In the genomic region with DNA sequence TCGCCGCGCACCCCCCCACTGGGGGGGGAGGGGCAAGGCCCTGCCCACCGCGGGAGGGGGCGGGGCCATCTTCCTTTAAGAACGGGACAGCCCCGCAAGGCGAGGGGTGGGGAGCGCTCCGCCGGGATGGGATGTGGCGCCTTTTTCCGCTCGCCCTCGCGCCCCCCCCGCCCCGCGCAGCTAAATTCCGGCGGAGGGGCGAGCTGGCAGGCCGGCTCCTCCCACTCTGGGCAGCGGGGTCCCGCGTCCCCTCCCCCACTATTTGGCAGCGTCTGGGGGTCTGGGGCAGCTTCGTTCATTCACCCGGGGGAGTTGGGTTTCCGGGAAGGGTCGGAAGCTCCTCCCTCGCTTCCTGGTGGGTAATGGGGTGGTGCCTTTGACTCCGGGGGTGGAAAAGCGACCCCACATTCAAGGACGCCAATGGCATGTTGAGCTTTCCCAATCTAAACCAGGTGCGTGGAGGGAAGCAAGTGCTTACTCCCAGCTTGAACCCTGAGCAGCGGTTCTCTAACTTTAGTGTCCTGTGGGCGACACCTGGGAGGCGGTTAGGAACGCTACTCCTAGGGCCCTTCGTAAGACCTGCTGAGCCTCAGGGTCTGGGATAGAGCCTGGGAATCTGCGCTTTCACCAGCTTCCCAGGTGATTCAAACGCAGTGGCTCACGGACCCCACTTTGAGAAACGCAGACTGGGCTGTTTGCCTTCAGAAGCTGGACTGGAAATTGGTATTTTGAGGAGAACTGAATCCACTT, we compare ENCODE assay signal across 1 cellular context.
TF ChIP-seq lines count a peak whose summit lies in the region.

No MANE protein-coding gene starts in this region.

TF ChIP-seq in HepG2, 621 proteins besides CTCF, POLR2A, EP300 and RAD21 (continued from another document and continues in another):
- TF ChIP-seq, protein P1, sequence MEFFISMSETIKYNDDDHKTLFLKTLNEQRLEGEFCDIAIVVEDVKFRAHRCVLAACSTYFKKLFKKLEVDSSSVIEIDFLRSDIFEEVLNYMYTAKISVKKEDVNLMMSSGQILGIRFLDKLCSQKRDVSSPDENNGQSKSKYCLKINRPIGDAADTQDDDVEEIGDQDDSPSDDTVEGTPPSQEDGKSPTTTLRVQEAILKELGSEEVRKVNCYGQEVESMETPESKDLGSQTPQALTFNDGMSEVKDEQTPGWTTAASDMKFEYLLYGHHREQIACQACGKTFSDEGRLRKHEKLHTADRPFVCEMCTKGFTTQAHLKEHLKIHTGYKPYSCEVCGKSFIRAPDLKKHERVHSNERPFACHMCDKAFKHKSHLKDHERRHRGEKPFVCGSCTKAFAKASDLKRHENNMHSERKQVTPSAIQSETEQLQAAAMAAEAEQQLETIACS (CRISPR knock-in tag; IDR thresholded peaks at IDR 0.05) = no peak; the same call in 1 of the 2 replicates
- TF ChIP-seq, protein P2, sequence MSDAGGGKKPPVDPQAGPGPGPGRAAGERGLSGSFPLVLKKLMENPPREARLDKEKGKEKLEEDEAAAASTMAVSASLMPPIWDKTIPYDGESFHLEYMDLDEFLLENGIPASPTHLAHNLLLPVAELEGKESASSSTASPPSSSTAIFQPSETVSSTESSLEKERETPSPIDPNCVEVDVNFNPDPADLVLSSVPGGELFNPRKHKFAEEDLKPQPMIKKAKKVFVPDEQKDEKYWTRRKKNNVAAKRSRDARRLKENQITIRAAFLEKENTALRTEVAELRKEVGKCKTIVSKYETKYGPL (CRISPR knock-in tag; IDR thresholded peaks at IDR 0.05) = no peak; the same call in 1 of the 2 replicates
- TF ChIP-seq ZNF839 (CRISPR knock-in tag; IDR thresholded peaks at IDR 0.05; ENCODE audit: borderline replicate concordance) (peak; percentile 81; the same call in 1 of the 2 replicates), ZNF619 (CRISPR knock-in tag; IDR thresholded peaks at IDR 0.05) (peak; percentile 67), SP2 (CRISPR knock-in tag; IDR thresholded peaks at IDR 0.05) (no peak), LCORL (IDR thresholded peaks at IDR 0.05) (no peak), LCORL (CRISPR knock-in tag; IDR thresholded peaks at IDR 0.05) (peak; percentile 52), TMF1 (CRISPR knock-in tag; IDR thresholded peaks at IDR 0.05; ENCODE audit: low read depth) (no peak), RFXAP (CRISPR knock-in tag; IDR thresholded peaks at IDR 0.05; ENCODE audit: borderline replicate concordance) (0 out of 2 replicates have a peak, but pooled peaks have one; percentile 43), FIP1L1 (IDR thresholded peaks at IDR 0.05; ENCODE audit: borderline replicate concordance, insufficient read depth, low read depth, low read length) (peak; percentile 82; the same call in 1 of the 2 replicates), ZNF776 (CRISPR knock-in tag; IDR thresholded peaks at IDR 0.05) (no peak), PRMT3 (CRISPR knock-in tag; IDR thresholded peaks at IDR 0.05; ENCODE audit: borderline replicate concordance, low read depth) (no peak), PITX1 (CRISPR knock-in tag; IDR thresholded peaks at IDR 0.05) (peak; percentile 78; the same call in 1 of the 2 replicates), ZNF546 (CRISPR knock-in tag; conservative IDR thresholded peaks at IDR 0.05) (0 out of 2 replicates have a peak, but pooled peaks have one; percentile 19), ZFYVE20 (CRISPR knock-in tag; IDR thresholded peaks at IDR 0.05; ENCODE audit: borderline replicate concordance, low read depth) (no peak), ARNTL (CRISPR knock-in tag; IDR thresholded peaks at IDR 0.05) (peak; percentile 57; the same call in 1 of the 2 replicates), ZNF891 (CRISPR knock-in tag; IDR thresholded peaks at IDR 0.05) (peak; percentile 74), MTF1 (CRISPR knock-in tag; IDR thresholded peaks at IDR 0.05) (peak; percentile 19; the same call in 1 of the 2 replicates), ZNF431 (CRISPR knock-in tag; IDR thresholded peaks at IDR 0.05; ENCODE audit: borderline replicate concordance, low read depth) (no peak), MIER3 (CRISPR knock-in tag; IDR thresholded peaks at IDR 0.05; ENCODE audit: borderline replicate concordance) (0 out of 2 replicates have a peak, but pooled peaks have one; percentile 38), ATF1 (CRISPR knock-in tag; IDR thresholded peaks at IDR 0.05) (no peak), MYNN (CRISPR knock-in tag; IDR thresholded peaks at IDR 0.05; ENCODE audit: low read depth) (no peak), PHF20 (CRISPR knock-in tag; IDR thresholded peaks at IDR 0.05) (no peak), ZNF530 (CRISPR knock-in tag; IDR thresholded peaks at IDR 0.05; ENCODE audit: low read depth) (no peak; the same call in 1 of the 2 replicates), ZNF547 (CRISPR knock-in tag; IDR thresholded peaks at IDR 0.05) (peak; percentile 93), CCAR2 (optimal IDR thresholded peaks at IDR 0.05; ENCODE audit: low read depth, low read length) (no peak), ZNF160 (CRISPR knock-in tag; IDR thresholded peaks at IDR 0.05) (no peak), SKI (IDR thresholded peaks at IDR 0.05; ENCODE audit: partially characterized antibody) (peak; percentile 27), CBX1 (IDR thresholded peaks at IDR 0.05; ENCODE audit: low read depth) (no peak)
- TF ChIP-seq, protein P3, sequence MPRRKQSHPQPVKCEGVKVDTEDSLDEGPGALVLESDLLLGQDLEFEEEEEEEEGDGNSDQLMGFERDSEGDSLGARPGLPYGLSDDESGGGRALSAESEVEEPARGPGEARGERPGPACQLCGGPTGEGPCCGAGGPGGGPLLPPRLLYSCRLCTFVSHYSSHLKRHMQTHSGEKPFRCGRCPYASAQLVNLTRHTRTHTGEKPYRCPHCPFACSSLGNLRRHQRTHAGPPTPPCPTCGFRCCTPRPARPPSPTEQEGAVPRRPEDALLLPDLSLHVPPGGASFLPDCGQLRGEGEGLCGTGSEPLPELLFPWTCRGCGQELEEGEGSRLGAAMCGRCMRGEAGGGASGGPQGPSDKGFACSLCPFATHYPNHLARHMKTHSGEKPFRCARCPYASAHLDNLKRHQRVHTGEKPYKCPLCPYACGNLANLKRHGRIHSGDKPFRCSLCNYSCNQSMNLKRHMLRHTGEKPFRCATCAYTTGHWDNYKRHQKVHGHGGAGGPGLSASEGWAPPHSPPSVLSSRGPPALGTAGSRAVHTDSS (CRISPR knock-in tag; conservative IDR thresholded peaks at IDR 0.05) = no peak; the same call in 1 of the 2 replicates
- TF ChIP-seq, protein P4, sequence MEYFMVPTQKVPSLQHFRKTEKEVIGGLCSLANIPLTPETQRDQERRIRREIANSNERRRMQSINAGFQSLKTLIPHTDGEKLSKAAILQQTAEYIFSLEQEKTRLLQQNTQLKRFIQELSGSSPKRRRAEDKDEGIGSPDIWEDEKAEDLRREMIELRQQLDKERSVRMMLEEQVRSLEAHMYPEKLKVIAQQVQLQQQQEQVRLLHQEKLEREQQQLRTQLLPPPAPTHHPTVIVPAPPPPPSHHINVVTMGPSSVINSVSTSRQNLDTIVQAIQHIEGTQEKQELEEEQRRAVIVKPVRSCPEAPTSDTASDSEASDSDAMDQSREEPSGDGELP (IDR thresholded peaks at IDR 0.05; ENCODE audit: borderline replicate concordance, low read depth) = peak; percentile 26; the same call in 1 of the 2 replicates
- TF ChIP-seq, protein P5, sequence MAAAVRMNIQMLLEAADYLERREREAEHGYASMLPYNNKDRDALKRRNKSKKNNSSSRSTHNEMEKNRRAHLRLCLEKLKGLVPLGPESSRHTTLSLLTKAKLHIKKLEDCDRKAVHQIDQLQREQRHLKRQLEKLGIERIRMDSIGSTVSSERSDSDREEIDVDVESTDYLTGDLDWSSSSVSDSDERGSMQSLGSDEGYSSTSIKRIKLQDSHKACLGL (CRISPR knock-in tag; IDR thresholded peaks at IDR 0.05) = no peak
- TF ChIP-seq, protein P6, sequence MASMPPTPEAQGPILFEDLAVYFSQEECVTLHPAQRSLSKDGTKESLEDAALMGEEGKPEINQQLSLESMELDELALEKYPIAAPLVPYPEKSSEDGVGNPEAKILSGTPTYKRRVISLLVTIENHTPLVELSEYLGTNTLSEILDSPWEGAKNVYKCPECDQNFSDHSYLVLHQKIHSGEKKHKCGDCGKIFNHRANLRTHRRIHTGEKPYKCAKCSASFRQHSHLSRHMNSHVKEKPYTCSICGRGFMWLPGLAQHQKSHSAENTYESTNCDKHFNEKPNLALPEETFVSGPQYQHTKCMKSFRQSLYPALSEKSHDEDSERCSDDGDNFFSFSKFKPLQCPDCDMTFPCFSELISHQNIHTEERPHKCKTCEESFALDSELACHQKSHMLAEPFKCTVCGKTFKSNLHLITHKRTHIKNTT (CRISPR knock-in tag; IDR thresholded peaks at IDR 0.05) = no peak
- TF ChIP-seq, protein P7, sequence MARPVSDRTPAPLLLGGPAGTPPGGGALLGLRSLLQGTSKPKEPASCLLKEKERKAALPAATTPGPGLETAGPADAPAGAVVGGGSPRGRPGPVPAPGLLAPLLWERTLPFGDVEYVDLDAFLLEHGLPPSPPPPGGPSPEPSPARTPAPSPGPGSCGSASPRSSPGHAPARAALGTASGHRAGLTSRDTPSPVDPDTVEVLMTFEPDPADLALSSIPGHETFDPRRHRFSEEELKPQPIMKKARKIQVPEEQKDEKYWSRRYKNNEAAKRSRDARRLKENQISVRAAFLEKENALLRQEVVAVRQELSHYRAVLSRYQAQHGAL (CRISPR knock-in tag; IDR thresholded peaks at IDR 0.05; ENCODE audit: not compliant biosample characterization) = peak; percentile 76
- TF ChIP-seq, protein P8, sequence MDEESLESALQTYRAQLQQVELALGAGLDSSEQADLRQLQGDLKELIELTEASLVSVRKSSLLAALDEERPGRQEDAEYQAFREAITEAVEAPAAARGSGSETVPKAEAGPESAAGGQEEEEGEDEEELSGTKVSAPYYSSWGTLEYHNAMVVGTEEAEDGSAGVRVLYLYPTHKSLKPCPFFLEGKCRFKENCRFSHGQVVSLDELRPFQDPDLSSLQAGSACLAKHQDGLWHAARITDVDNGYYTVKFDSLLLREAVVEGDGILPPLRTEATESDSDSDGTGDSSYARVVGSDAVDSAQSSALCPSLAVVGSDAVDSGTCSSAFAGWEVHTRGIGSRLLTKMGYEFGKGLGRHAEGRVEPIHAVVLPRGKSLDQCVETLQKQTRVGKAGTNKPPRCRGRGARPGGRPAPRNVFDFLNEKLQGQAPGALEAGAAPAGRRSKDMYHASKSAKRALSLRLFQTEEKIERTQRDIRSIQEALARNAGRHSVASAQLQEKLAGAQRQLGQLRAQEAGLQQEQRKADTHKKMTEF (CRISPR knock-in tag; IDR thresholded peaks at IDR 0.05) = peak; percentile 37; the same call in 1 of the 2 replicates
- TF ChIP-seq, protein P9, sequence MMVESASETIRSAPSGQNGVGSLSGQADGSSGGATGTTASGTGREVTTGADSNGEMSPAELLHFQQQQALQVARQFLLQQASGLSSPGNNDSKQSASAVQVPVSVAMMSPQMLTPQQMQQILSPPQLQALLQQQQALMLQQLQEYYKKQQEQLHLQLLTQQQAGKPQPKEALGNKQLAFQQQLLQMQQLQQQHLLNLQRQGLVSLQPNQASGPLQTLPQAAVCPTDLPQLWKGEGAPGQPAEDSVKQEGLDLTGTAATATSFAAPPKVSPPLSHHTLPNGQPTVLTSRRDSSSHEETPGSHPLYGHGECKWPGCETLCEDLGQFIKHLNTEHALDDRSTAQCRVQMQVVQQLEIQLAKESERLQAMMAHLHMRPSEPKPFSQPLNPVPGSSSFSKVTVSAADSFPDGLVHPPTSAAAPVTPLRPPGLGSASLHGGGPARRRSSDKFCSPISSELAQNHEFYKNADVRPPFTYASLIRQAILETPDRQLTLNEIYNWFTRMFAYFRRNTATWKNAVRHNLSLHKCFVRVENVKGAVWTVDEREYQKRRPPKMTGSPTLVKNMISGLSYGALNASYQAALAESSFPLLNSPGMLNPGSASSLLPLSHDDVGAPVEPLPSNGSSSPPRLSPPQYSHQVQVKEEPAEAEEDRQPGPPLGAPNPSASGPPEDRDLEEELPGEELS (CRISPR knock-in tag; IDR thresholded peaks at IDR 0.05) = peak; percentile 64
- TF ChIP-seq, protein P10, sequence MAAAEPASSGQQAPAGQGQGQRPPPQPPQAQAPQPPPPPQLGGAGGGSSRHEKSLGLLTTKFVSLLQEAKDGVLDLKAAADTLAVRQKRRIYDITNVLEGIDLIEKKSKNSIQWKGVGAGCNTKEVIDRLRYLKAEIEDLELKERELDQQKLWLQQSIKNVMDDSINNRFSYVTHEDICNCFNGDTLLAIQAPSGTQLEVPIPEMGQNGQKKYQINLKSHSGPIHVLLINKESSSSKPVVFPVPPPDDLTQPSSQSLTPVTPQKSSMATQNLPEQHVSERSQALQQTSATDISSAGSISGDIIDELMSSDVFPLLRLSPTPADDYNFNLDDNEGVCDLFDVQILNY (CRISPR knock-in tag; conservative IDR thresholded peaks at IDR 0.05) = no peak
- TF ChIP-seq, protein P11, sequence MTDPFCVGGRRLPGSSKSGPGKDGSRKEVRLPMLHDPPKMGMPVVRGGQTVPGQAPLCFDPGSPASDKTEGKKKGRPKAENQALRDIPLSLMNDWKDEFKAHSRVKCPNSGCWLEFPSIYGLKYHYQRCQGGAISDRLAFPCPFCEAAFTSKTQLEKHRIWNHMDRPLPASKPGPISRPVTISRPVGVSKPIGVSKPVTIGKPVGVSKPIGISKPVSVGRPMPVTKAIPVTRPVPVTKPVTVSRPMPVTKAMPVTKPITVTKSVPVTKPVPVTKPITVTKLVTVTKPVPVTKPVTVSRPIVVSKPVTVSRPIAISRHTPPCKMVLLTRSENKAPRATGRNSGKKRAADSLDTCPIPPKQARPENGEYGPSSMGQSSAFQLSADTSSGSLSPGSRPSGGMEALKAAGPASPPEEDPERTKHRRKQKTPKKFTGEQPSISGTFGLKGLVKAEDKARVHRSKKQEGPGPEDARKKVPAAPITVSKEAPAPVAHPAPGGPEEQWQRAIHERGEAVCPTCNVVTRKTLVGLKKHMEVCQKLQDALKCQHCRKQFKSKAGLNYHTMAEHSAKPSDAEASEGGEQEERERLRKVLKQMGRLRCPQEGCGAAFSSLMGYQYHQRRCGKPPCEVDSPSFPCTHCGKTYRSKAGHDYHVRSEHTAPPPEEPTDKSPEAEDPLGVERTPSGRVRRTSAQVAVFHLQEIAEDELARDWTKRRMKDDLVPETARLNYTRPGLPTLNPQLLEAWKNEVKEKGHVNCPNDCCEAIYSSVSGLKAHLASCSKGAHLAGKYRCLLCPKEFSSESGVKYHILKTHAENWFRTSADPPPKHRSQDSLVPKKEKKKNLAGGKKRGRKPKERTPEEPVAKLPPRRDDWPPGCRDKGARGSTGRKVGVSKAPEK (CRISPR knock-in tag; IDR thresholded peaks at IDR 0.05; ENCODE audit: borderline replicate concordance) = peak; percentile 91; the same call in 1 of the 2 replicates
- TF ChIP-seq, protein P12, sequence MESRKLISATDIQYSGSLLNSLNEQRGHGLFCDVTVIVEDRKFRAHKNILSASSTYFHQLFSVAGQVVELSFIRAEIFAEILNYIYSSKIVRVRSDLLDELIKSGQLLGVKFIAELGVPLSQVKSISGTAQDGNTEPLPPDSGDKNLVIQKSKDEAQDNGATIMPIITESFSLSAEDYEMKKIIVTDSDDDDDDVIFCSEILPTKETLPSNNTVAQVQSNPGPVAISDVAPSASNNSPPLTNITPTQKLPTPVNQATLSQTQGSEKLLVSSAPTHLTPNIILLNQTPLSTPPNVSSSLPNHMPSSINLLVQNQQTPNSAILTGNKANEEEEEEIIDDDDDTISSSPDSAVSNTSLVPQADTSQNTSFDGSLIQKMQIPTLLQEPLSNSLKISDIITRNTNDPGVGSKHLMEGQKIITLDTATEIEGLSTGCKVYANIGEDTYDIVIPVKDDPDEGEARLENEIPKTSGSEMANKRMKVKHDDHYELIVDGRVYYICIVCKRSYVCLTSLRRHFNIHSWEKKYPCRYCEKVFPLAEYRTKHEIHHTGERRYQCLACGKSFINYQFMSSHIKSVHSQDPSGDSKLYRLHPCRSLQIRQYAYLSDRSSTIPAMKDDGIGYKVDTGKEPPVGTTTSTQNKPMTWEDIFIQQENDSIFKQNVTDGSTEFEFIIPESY (CRISPR knock-in tag; IDR thresholded peaks at IDR 0.05) = no peak
